29 cellular contexts compared by ENCODE assay signal in the genomic region with DNA sequence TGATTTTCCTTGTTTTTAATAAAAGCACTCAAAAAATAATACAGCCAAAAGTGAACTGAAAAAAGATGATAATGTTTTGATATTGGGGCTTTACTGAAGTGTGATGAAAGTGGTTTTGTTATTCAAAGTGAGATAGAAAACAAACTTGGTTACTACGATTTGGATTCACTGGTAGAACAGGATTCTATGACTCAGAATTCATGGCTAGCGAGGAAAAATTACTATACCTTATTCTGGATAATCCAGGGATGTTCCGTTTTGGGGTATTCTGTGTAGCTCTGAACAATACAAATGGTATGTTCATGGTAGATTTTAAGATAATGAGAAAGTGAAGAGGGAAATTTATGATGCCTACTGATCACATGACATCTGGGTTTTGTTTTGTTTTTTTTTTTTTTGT.
DNase-seq lines count a peak whose midpoint lies in the region; ATAC-seq and TF ChIP-seq lines count a peak whose summit lies in the region.
"Had no signal": no experiment of that assay in that cellular context is flagged by ENCODE, and none has a peak within 500 bp of the region (broad histone marks: within the 10 kb centered on the region; RNA-seq: fewer than 3 reads in every experiment).

No MANE protein-coding gene starts in this region.

- H2AFZ ChIP-seq in SK-N-SH (ENCODE audit: low read depth): no peak overlapping the region
- H2AFZ ChIP-seq: GM23338 had no signal

- H3K27me3 Mint-ChIP-seq in activated CD4-positive, alpha-beta T cell treated with anti-CD3 and anti-CD28 coated beads for 36 hours: no peaks in the 10 kb centered on the region
- no peaks in the 10 kb centered on the region for H3K27me3 Mint-ChIP-seq in nephron progenitor cell (ENCODE audit: low read depth, poor library complexity)
- H3K27me3 Mint-ChIP-seq: central memory CD8-positive, alpha-beta T cell; dendritic cell treated with granulocyte-macrophage colony-stimulating factor and Interleukin-4, amounts not matched to agents 40 ng/mL and 50 ng/mL, for 4 days; stimulated activated naive CD8-positive, alpha-beta T cell treated with anti-CD3 and anti-CD28 coated beads, Interleukin-15, Interleukin-2, amounts not matched to agents 100 ng/mL and 50 ng/mL, for 24 hours had no signal

- H3K27ac ChIP-seq in SK-N-SH (ENCODE audit: low read depth in 2 of 2, low read length in 1 of 2): peak overlapping the region in 1 of 2 experiments; percentile 65; a peak in 2 of 4 replicates
- no peak overlapping the region for H3K27ac ChIP-seq in effector memory CD4-positive, alpha-beta T cell (ENCODE audit: insufficient read depth, low read length, poor library complexity, severe bottlenecking)
- H3K27ac ChIP-seq: 22Rv1 had no signal

- 41% methylated on average over 3 of the region's 3 CpGs for WGBS in SK-N-SH (ENCODE audit: low lambda C conversion rate)

- peaks cover 18 to 55% of the 10 kb centered on the region in 2 experiments for H3K36me3 ChIP-seq in SK-N-SH (replicated peaks in 1 of 2; ENCODE audit: control insufficient read depth in 1 of 2, insufficient read depth in 2 of 2, low read length in 1 of 2)
- H3K36me3 ChIP-seq in effector memory CD4-positive, alpha-beta T cell (ENCODE audit: control insufficient read depth, insufficient read depth, low read length): peaks cover 16% of the 10 kb centered on the region
- H3K36me3 ChIP-seq: thoracic aorta had no signal

- peaks cover 25% of the 10 kb centered on the region for H3K79me2 ChIP-seq in SK-N-SH (ENCODE audit: insufficient read depth)

- no peak overlapping the region for H3K4me2 ChIP-seq in SK-N-SH
- H3K4me2 ChIP-seq: GM23338 had no signal

- peaks cover 24% of the 10 kb centered on the region for H3K4me1 Mint-ChIP-seq in activated CD4-positive, alpha-beta T cell treated with anti-CD3 and anti-CD28 coated beads for 36 hours
- no peaks in the 10 kb centered on the region for H3K4me1 Mint-ChIP-seq in nephron progenitor cell
- H3K4me1 Mint-ChIP-seq: GM23338 had no signal

- no peaks in the 10 kb centered on the region for H3K9me2 ChIP-seq in SK-N-SH

- POLR2A ChIA-PET in activated CD4-positive, alpha-beta T cell treated with anti-CD3 and anti-CD28 coated beads for 36 hours (lab: Charles Lee): interaction anchor here (0.6 kb wide), 1 partner anchor 35 kb away, joined by 4 read pairs; no protein-coding TSS in a partner anchor
- POLR2A ChIA-PET in SK-N-SH (lab: Yijun Ruan, JAX): interaction anchor here (0.6 kb wide), 1 partner anchor 176 kb away, joined by 4 read pairs; no protein-coding TSS in a partner anchor

- peak overlapping the region; percentile 3 for H3K27ac Mint-ChIP-seq in activated CD4-positive, alpha-beta T cell treated with anti-CD3 and anti-CD28 coated beads for 36 hours
- peak overlapping the region; percentile 2 for H3K27ac Mint-ChIP-seq in nephron progenitor cell
- H3K27ac Mint-ChIP-seq: dendritic cell treated with granulocyte-macrophage colony-stimulating factor and Interleukin-4, amounts not matched to agents 40 ng/mL and 50 ng/mL, for 4 days; GM23338; stimulated activated naive CD8-positive, alpha-beta T cell treated with anti-CD3 and anti-CD28 coated beads, Interleukin-15, Interleukin-2, amounts not matched to agents 100 ng/mL and 50 ng/mL, for 24 hours had no signal

- H3K4me3 ChIP-seq in SK-N-SH (ENCODE audit: low read depth in 2 of 2, low read length in 1 of 2): no peak overlapping the region
- no peak overlapping the region for H3K4me3 ChIP-seq in effector memory CD4-positive, alpha-beta T cell (ENCODE audit: insufficient read depth, low read depth, low read length, poor library complexity, severe bottlenecking)
- H3K4me3 ChIP-seq: GM23338, thoracic aorta had no signal

- CTCF ChIA-PET in activated CD4-positive, alpha-beta T cell treated with anti-CD3 and anti-CD28 coated beads for 36 hours (lab: Charles Lee): interaction anchor here (0.6 to 1.2 kb wide), 3 partner anchors 8 to 449 kb away, joined by 3 to 9 read pairs (median 3); no protein-coding TSS in a partner anchor
- CTCF ChIA-PET in SK-N-SH (lab: Yijun Ruan, JAX): interaction anchor here (0.6 to 1.7 kb wide), 3 partner anchors 9 to 137 kb away, joined by 3 to 7 read pairs (median 3); no protein-coding TSS in a partner anchor

- no peak overlapping the region for H3K9ac ChIP-seq in SK-N-SH

- H3K9me3 ChIP-seq in SK-N-SH: no peaks in the 10 kb centered on the region
- H3K9me3 ChIP-seq in effector memory CD4-positive, alpha-beta T cell (ENCODE audit: control insufficient read depth, low read length): no peaks in the 10 kb centered on the region
- H3K9me3 ChIP-seq: thoracic aorta had no signal

- no peak for TF ChIP-seq RAD21 in SK-N-SH (IDR thresholded peaks at IDR 0.05; ENCODE audit: low read length)

- intact Hi-C loops in activated CD4-positive, alpha-beta T cell treated with anti-CD3 and anti-CD28 coated beads for 36 hours (cut with DNase I, micrococcal nuclease): loop anchor here in 1 of 2 experiments (10.0 kb wide), 1 partner anchor 416 kb away; no protein-coding TSS in a partner anchor

- no peak for ATAC-seq in activated CD4-positive, alpha-beta T cell treated with anti-CD3 and anti-CD28 coated beads for 36 hours
- ATAC-seq in HG03457 (IDR thresholded peaks at IDR 0.05; ENCODE audit: unreplicated experiment) (no peak), HG03521 (IDR thresholded peaks at IDR 0.05; ENCODE audit: unreplicated experiment) (no peak)
- ATAC-seq: GM23338, left colon, right cardiac atrium, Right ventricle myocardium inferior had no signal

- TF ChIP-seq EP300 in SK-N-SH (IDR thresholded peaks at IDR 0.05; ENCODE audit: borderline replicate concordance in 1 of 2, low read depth in 1 of 2, low read length in 1 of 2): no peak

- no peaks in the 10 kb centered on the region for H4K20me1 ChIP-seq in SK-N-SH (ENCODE audit: insufficient read depth)

- H3F3A ChIP-seq in SK-N-SH (replicated peaks; ENCODE audit: insufficient read depth): peaks cover 39% of the 10 kb centered on the region

- no peak for TF ChIP-seq CTCF in SK-N-SH (IDR thresholded peaks at IDR 0.05)
- no peak for TF ChIP-seq CTCF in nephron progenitor cell (IDR thresholded peaks at IDR 0.05)

- no peak overlapping the region for H3K4me3 Mint-ChIP-seq in activated CD4-positive, alpha-beta T cell treated with anti-CD3 and anti-CD28 coated beads for 36 hours
- no peak overlapping the region for H3K4me3 Mint-ChIP-seq in nephron progenitor cell
- H3K4me3 Mint-ChIP-seq: central memory CD8-positive, alpha-beta T cell; dendritic cell treated with granulocyte-macrophage colony-stimulating factor and Interleukin-4, amounts not matched to agents 40 ng/mL and 50 ng/mL, for 4 days; GM23338; stimulated activated naive CD8-positive, alpha-beta T cell treated with anti-CD3 and anti-CD28 coated beads, Interleukin-15, Interleukin-2, amounts not matched to agents 100 ng/mL and 50 ng/mL, for 24 hours had no signal

- H3K4me1 ChIP-seq in SK-N-SH (ENCODE audit: control insufficient read depth in 1 of 2, insufficient read depth in 2 of 2, low read depth in 1 of 2, low read length in 1 of 2): no peaks in the 10 kb centered on the region; a peak in 1 of 4 replicates
- H3K4me1 ChIP-seq in effector memory CD4-positive, alpha-beta T cell (ENCODE audit: control insufficient read depth, insufficient read depth, low read length, poor library complexity, severe bottlenecking): no peaks in the 10 kb centered on the region

- no peaks in the 10 kb centered on the region for H3K27me3 ChIP-seq in SK-N-SH (ENCODE audit: insufficient read depth)
- no peaks in the 10 kb centered on the region for H3K27me3 ChIP-seq in effector memory CD4-positive, alpha-beta T cell (replicated peaks; ENCODE audit: control insufficient read depth, insufficient read depth, low read length, poor library complexity, severe bottlenecking)

- DNase-seq in activated CD4-positive, alpha-beta T cell treated with anti-CD3 and anti-CD28 coated beads for 36 hours: no peak
- no peak for DNase-seq in activated CD4-positive, alpha-beta T cell treated with anti-CD3 and anti-CD28 coated beads for 1 hour
- DNase-seq in SK-N-SH: no peak
- peak; percentile 18 to 69 for DNase-seq in dermis microvascular lymphatic vessel endothelial cell (ENCODE audit: low read depth in 2 of 2)
- no peak for DNase-seq in nephron progenitor cell
- DNase-seq in effector memory CD4-positive, alpha-beta T cell: no peak
- DNase-seq: activated CD4-positive, alpha-beta T cell treated with anti-CD3 and anti-CD28 coated beads for 4 hours; activated gamma-delta T cell treated with Interleukin-2 at 50 U/mL for 16 hours; activated T-cell treated with anti-CD3 and anti-CD28 coated beads, Interleukin-2, amount 50 U/mL, for 1 hour; C1 segment of cervical spinal cord; Calu3; DMS79; hypothalamus; left colon; mesenchymal stem cell; NCI-H1092; NCI-H1694; posterior cingulate gyrus; right cardiac atrium; stimulated activated CD4-positive, alpha-beta T cell treated with anti-CD3 and anti-CD28 coated beads, Interleukin-1b, Interleukin-23, amount 100 ng/mL, for 48 hours had no signal

- no peaks in the 10 kb centered on the region for H3K9me3 Mint-ChIP-seq in activated CD4-positive, alpha-beta T cell treated with anti-CD3 and anti-CD28 coated beads for 36 hours (ENCODE audit: low read depth)
- no peaks in the 10 kb centered on the region for H3K9me3 Mint-ChIP-seq in nephron progenitor cell
- H3K9me3 Mint-ChIP-seq: central memory CD8-positive, alpha-beta T cell; dendritic cell treated with granulocyte-macrophage colony-stimulating factor and Interleukin-4, amounts not matched to agents 40 ng/mL and 50 ng/mL, for 4 days; GM23338; stimulated activated naive CD8-positive, alpha-beta T cell treated with anti-CD3 and anti-CD28 coated beads, Interleukin-15, Interleukin-2, amounts not matched to agents 100 ng/mL and 50 ng/mL, for 24 hours had no signal

- peaks cover 10% of the 10 kb centered on the region for H3K36me3 Mint-ChIP-seq in activated CD4-positive, alpha-beta T cell treated with anti-CD3 and anti-CD28 coated beads for 36 hours (ENCODE audit: low read depth)
- H3K36me3 Mint-ChIP-seq in nephron progenitor cell (ENCODE audit: low read depth): peaks cover 36% of the 10 kb centered on the region

TF ChIP-seq in SK-N-SH, 30 proteins besides CTCF, POLR2A, EP300 and RAD21:
- TF ChIP-seq GATA2 (CRISPR knock-in tag; IDR thresholded peaks at IDR 0.05) (no peak), FOSL2 (IDR thresholded peaks at IDR 0.05; ENCODE audit: borderline replicate concordance, low read depth) (peak; percentile 42; the same call in 1 of the 2 replicates)

Comparison
In these comparisons a context has a peak if more than half of its experiments do, and no peak if none do; other contexts are left out.
1. DNase-seq: peak in dermis microvascular lymphatic vessel endothelial cell (2 of 2); none in activated CD4-positive, alpha-beta T cell treated with anti-CD3 and anti-CD28 coated beads for 36 hours (single experiment), activated CD4-positive, alpha-beta T cell treated with anti-CD3 and anti-CD28 coated beads for 1 hour (single experiment), SK-N-SH (single experiment), nephron progenitor cell (single experiment) and effector memory CD4-positive, alpha-beta T cell (0 of 3).